24 cellular contexts compared by ENCODE assay signal in genomic region chr3:196215493-196215892, GRCh38. TPM values are rescaled to one million over a fixed set of nuclear protein-coding genes. Genes with fewer than 3 reads are reported as not detected.
A peak's percentile ranks its signal among the peaks of the same experiment; 100 is the strongest.
DNase-seq lines count a peak whose midpoint lies in the region; ATAC-seq, FAIRE-seq and TF ChIP-seq lines count a peak whose summit lies in the region.
"Had no signal": no experiment of that assay in that cellular context is flagged by ENCODE, and none has a peak within 500 bp of the region (broad histone marks: within the 10 kb centered on the region; RNA-seq: fewer than 3 reads in every experiment).

No MANE protein-coding gene starts in this region.

- H4K20me1 ChIP-seq in GM23338 (replicated peaks; ENCODE audit: insufficient read depth) (no peaks in the 10 kb centered on the region), K562 (replicated peaks; ENCODE audit: control insufficient read depth, insufficient read depth, low read length) (no peaks in the 10 kb centered on the region)

- H3K27ac Mint-ChIP-seq in GM23338 (no peak overlapping the region; the same call in 1 of the 2 replicates), neural crest cell (ENCODE audit: unreplicated experiment) (peak overlapping the region; percentile 20)
- H3K27ac Mint-ChIP-seq: CD4-positive, alpha-beta memory T cell had no signal

- POLR2A ChIA-PET in K562 (lab: Yijun Ruan, JAX), result interaction anchor here (0.6 to 1.0 kb wide), 3 partner anchors 10 to 313 kb away, joined by 3 to 5 read pairs (median 3); no protein-coding TSS in a partner anchor

- H3K9me1 ChIP-seq in K562 (ENCODE audit: control insufficient read depth, insufficient read depth, low read length), result no peaks in the 10 kb centered on the region

- in situ Hi-C loops in K562 (cut with MboI) (loop anchor here (25.0 kb wide), 1 partner anchor 503 kb away; the partner anchor contains the start of gene MUC20), gastrocnemius medialis (cut with MboI; ENCODE audit: low sequenced_read_pairs in 4 of 4) (no loop called here)

- H3K4me1 ChIP-seq in GM23338 (ENCODE audit: insufficient read depth) (peaks cover 9% of the 10 kb centered on the region; the same call in 1 of the 2 replicates), K562 (replicated peaks in 1 of 2; ENCODE audit: control insufficient read depth in 2 of 2, insufficient read depth in 2 of 2, low read length in 2 of 2) (peaks cover 2 to 42% of the 10 kb centered on the region in 2 experiments; a peak in 4 of 5 replicates), small intestine (ENCODE audit: control insufficient read depth in 2 of 2, insufficient read depth in 1 of 2, low read depth in 1 of 2, low read length in 1 of 2) (peaks cover 2 to 13% of the 10 kb centered on the region in 2 donors), gastrocnemius medialis (peaks cover 0 to 6% of the 10 kb centered on the region in 2 donors)

- no peak for TF ChIP-seq POLR2A in K562 (conservative IDR thresholded peaks at IDR 0.05)
- TF ChIP-seq POLR2A in gastrocnemius medialis (IDR thresholded peaks at IDR 0.05), result no peak

- no peaks in the 10 kb centered on the region for H3K9me2 ChIP-seq in GM23338 (ENCODE audit: insufficient read depth)

- CTCF ChIA-PET in K562 (lab: Yijun Ruan, JAX; ENCODE audit: low intra/inter-chr PET ratio), result no interaction called here

- intact Hi-C loops in K562 (cut with micrococcal nuclease) (no loop called here), gastrocnemius medialis (cut with DNase I; ENCODE audit: low total_unique reads) (no loop called here)

- peak overlapping the region; percentile 97; the same call in 1 of the 2 replicates for H2AFZ ChIP-seq in GM23338
- no peak overlapping the region for H2AFZ ChIP-seq in K562 (ENCODE audit: low read depth, low read length)

- no peak for TF ChIP-seq RAD21 in K562 (CRISPR knock-in tag; conservative IDR thresholded peaks at IDR 0.05 in 1 of 2, IDR thresholded peaks at IDR 0.05 in 1 of 2)

- H3K4me3 Mint-ChIP-seq in GM23338 (peak overlapping the region; percentile 75; the same call in 1 of the 3 replicates), neural crest cell (no peak overlapping the region)

- H3F3A ChIP-seq in GM23338 (replicated peaks; ENCODE audit: low read depth), result peaks cover 10% of the 10 kb centered on the region; the same call in 1 of the 2 replicates

- H3K79me2 ChIP-seq in GM23338 (replicated peaks; ENCODE audit: insufficient read depth), result no peaks in the 10 kb centered on the region
- H3K79me2 ChIP-seq in K562 (ENCODE audit: control insufficient read depth, insufficient read depth, low read length), result no peaks in the 10 kb centered on the region

- H3K4me1 Mint-ChIP-seq in GM23338 (peaks cover 31% of the 10 kb centered on the region), neural crest cell (peaks cover 39% of the 10 kb centered on the region)

- TF ChIP-seq CTCF in GM23338 (conservative IDR thresholded peaks at IDR 0.05; ENCODE audit: low read depth in 2 of 2) (no peak), K562 (IDR thresholded peaks at IDR 0.05 in 2 of 3, conservative IDR thresholded peaks at IDR 0.05 in 1 of 3; ENCODE audit: insufficient read depth in 2 of 3, low read depth in 1 of 3, low read length in 3 of 3) (no peak), neural crest cell (conservative IDR thresholded peaks at IDR 0.05) (no peak), gastrocnemius medialis (IDR thresholded peaks at IDR 0.05 in 4 of 5, conservative IDR thresholded peaks at IDR 0.05 in 1 of 5) (no peak)

- H3K27ac ChIP-seq in GM23338 (ENCODE audit: low read depth) (no peak overlapping the region), K562 (ENCODE audit: extremely low read depth, low read depth, low read length) (no peak overlapping the region), small intestine (ENCODE audit: low read depth in 1 of 2, low read length in 1 of 2) (peak overlapping the region; percentile 52 to 78), gastrocnemius medialis (no peak overlapping the region)
- H3K27ac ChIP-seq: KMS-11, SJSA1 had no signal

- no peaks in the 10 kb centered on the region for H3K27me3 ChIP-seq in GM23338 (ENCODE audit: insufficient read depth)
- H3K27me3 ChIP-seq in K562 (ENCODE audit: control insufficient read depth in 2 of 2, insufficient read depth in 2 of 2, low read length in 2 of 2), result no peaks in the 10 kb centered on the region
- H3K27me3 ChIP-seq in small intestine (ENCODE audit: control insufficient read depth in 2 of 2, insufficient read depth in 2 of 2, low read length in 2 of 2), result no peaks in the 10 kb centered on the region
- H3K27me3 ChIP-seq in gastrocnemius medialis, result no peaks in the 10 kb centered on the region
- H3K27me3 ChIP-seq: SJSA1 had no signal

- H3K9me3 Mint-ChIP-seq in GM23338, result no peaks in the 10 kb centered on the region; the same call in 2 of the 3 replicates
- H3K9me3 Mint-ChIP-seq in neural crest cell, result no peaks in the 10 kb centered on the region
- H3K9me3 Mint-ChIP-seq: CD4-positive, alpha-beta memory T cell had no signal

- TF ChIP-seq EP300 in K562 (IDR thresholded peaks at IDR 0.05; ENCODE audit: low read length), result no peak

- no peak for ATAC-seq in GM23338
- no peak for ATAC-seq in K562
- no peak for ATAC-seq in gastrocnemius medialis

- H3K27me3 Mint-ChIP-seq in GM23338 (ENCODE audit: insufficient read depth, low read depth, poor library complexity) (peaks cover 18% of the 10 kb centered on the region), neural crest cell (ENCODE audit: low read depth) (no peaks in the 10 kb centered on the region)
- H3K27me3 Mint-ChIP-seq: CD4-positive, alpha-beta memory T cell had no signal

- no peaks in the 10 kb centered on the region for H3K36me3 Mint-ChIP-seq in GM23338 (ENCODE audit: low read depth)
- no peaks in the 10 kb centered on the region for H3K36me3 Mint-ChIP-seq in neural crest cell (ENCODE audit: low read depth)
- H3K36me3 Mint-ChIP-seq: CD4-positive, alpha-beta memory T cell had no signal

- no peak for DNase-seq in GM23338 (ENCODE audit: low spot score)
- no peak for DNase-seq in K562 (ENCODE audit: extremely low read depth in 1 of 4, low spot score in 3 of 4)
- DNase-seq in neural crest cell (ENCODE audit: low read depth, low spot score), result no peak
- no peak for DNase-seq in small intestine
- no peak for DNase-seq in gastrocnemius medialis
- no peak for DNase-seq in GM19240 (ENCODE audit: insufficient read length, low spot score)
- DNase-seq in activated CD4-positive, alpha-beta T cell treated with anti-CD3 and anti-CD28 coated beads for 1 hour, result no peak
- DNase-seq in SKM-1 (lab: John Stamatoyannopoulos, UW; ENCODE audit: unreplicated experiment), result no peak
- DNase-seq: C1 segment of cervical spinal cord; CD4-positive, alpha-beta memory T cell; IMR-90; MM.1S; NCI-H2081; NCI-H226; NCI-H510A; NCI-H69 had no signal

- BruUV-seq in K562 (replicated peaks; lab: Mats Ljungman, UMichigan), result no TSS peak

- WGBS in K562 (ENCODE audit: insufficient coverage, low coverage, missing lambda C conversion rate), result 41% methylated on average over 8 of the region's 8 CpGs
- 67 to 81% (median 71%) methylated on average over 8 of the region's 8 CpGs for WGBS in small intestine, 3 donors

- H3K9me3 ChIP-seq in K562 (replicated peaks; ENCODE audit: control insufficient read depth, insufficient read depth, low read depth, low read length) (no peaks in the 10 kb centered on the region), small intestine (ENCODE audit: control insufficient read depth, low read depth) (no peaks in the 10 kb centered on the region), gastrocnemius medialis (no peaks in the 10 kb centered on the region)
- H3K9me3 ChIP-seq: Caco-2, SJSA1 had no signal

- H3K4me3 ChIP-seq in GM23338 (no peak overlapping the region), K562 (no peak overlapping the region), small intestine (ENCODE audit: low read depth in 1 of 2, low read length in 2 of 2) (no peak overlapping the region), gastrocnemius medialis (no peak overlapping the region)
- H3K4me3 ChIP-seq: SJSA1 had no signal

- H3K36me3 ChIP-seq in GM23338 (ENCODE audit: insufficient read depth) (no peaks in the 10 kb centered on the region; the same call in 1 of the 2 replicates), K562 (ENCODE audit: control insufficient read depth, insufficient read depth, low read length) (no peaks in the 10 kb centered on the region), small intestine (ENCODE audit: control insufficient read depth in 2 of 2, insufficient read depth in 2 of 2, low read length in 2 of 2) (no peaks in the 10 kb centered on the region), gastrocnemius medialis (no peaks in the 10 kb centered on the region)
- H3K36me3 ChIP-seq: SJSA1 had no signal

- H3K4me2 ChIP-seq in GM23338, result peak overlapping the region; percentile 69
- H3K4me2 ChIP-seq in K562 (ENCODE audit: insufficient read depth, low read length), result no peak overlapping the region
- H3K4me2 ChIP-seq: KMS-11 had no signal

- no peak overlapping the region for H3K9ac ChIP-seq in K562 (ENCODE audit: insufficient read depth in 1 of 2, low read depth in 2 of 2, low read length in 2 of 2)
- H3K9ac ChIP-seq: KMS-11 had no signal

- FAIRE-seq in K562 (lab: Jason Lieb, UNC) (no peak), small intestine (lab: Jason Lieb, UNC) (no peak)
- FAIRE-seq: G401.6, RCC 7860 had no signal

RNA-seq across cellular contexts. Expression of gene SLC51A, which starts 0.8 kb away (rescaled TPM):
- total RNA-seq in GM23338 (2014; rRNA removed; shearing (Covaris generic)), result 4.0 and 4.5 TPM in 2 replicates
- polyA plus RNA-seq in GM23338 (2016; fragmentation: Nextera tagmentation; extraction: Ambion mirVana), result 6.7 and 7.1 TPM in 2 replicates
- total RNA-seq in K562 (2011; cell fraction: chromatin; rRNA removed; ENCODE audit: low replicate concordance), result 0.62 TPM in 1 of 2 replicates, not detected in the other
- total RNA-seq in K562 (2011; cell fraction: nucleolus; rRNA removed), result not detected in 2 replicates
- not detected in 2 replicates for total RNA-seq in K562 (2011; cell fraction: nucleoplasm; rRNA removed)
- total RNA-seq in K562 (2014; rRNA removed), result not detected in 2 replicates
- not detected in 2 replicates for total RNA-seq in K562 (2014; rRNA removed; fragmentation: Illumina TruSeq; extraction: Trizol)
- total RNA-seq in K562 (2015; rRNA removed; fragmentation: Illumina TruSeq; extraction: Trizol), result not detected in 2 replicates
- total RNA-seq in K562 (2021), result not detected in 2 replicates
- not detected in 2 replicates for polyA plus RNA-seq in K562 (2011; rRNA removed)
- not detected in 2 replicates for polyA plus RNA-seq in K562 (2011; cell fraction: cytosol; rRNA removed)
- not detected in 2 replicates for polyA plus RNA-seq in K562 (2011; cell fraction: nucleus; rRNA removed)
- polyA plus RNA-seq in K562 (2012), result 1.1 and 1.4 TPM in 2 replicates
- not detected in 2 replicates for polyA plus RNA-seq in K562 (2014; fragmentation: Illumina TruSeq; extraction: Trizol)
- polyA plus RNA-seq in K562 (2014; fragmentation: Nextera tagmentation; extraction: Ambion mirVana), result under 1 TPM; 0.35 to 0.38 TPM
- not detected in 2 replicates for polyA plus RNA-seq in K562 (2014; rRNA removed)
- polyA minus RNA-seq in K562 (2011; rRNA and poly(A)+ RNA removed), result not detected in 2 replicates
- polyA minus RNA-seq in K562 (2011; cell fraction: cytosol; rRNA and poly(A)+ RNA removed), result not detected in 2 replicates
- not detected in 2 replicates for polyA minus RNA-seq in K562 (2011; cell fraction: nucleus; rRNA and poly(A)+ RNA removed)
- not detected in 2 replicates for total RNA-seq in neural crest cell
- 100 to 1,000 TPM in 2 of 3 donors, 10 to 100 TPM in 1; 25.0 to 143 (median 117) TPM for polyA plus RNA-seq in small intestine
- 1 to 10 TPM in 1 of 4 donors, under 1 TPM in 1, not detected in 2; 0.39 to 1.4 TPM for total RNA-seq in gastrocnemius medialis
- total RNA-seq: A172; Caco-2; CD4-positive, alpha-beta memory T cell; H4; IMR-90; OCI-LY7; SJSA1 had no signal
- polyA plus RNA-seq: IMR-90 had no signal

RNA-seq across cellular contexts. Expression of gene ZDHHC19, which starts 4.3 kb away (rescaled TPM):
- total RNA-seq in GM23338 (2014; rRNA removed; shearing (Covaris generic)), result 1.3 TPM in 1 of 2 replicates, not detected in the other
- 15.4 and 15.7 TPM in 2 replicates for polyA plus RNA-seq in GM23338 (2016; fragmentation: Nextera tagmentation; extraction: Ambion mirVana)
- 2.7 and 8.2 TPM in 2 replicates for total RNA-seq in K562 (2011; cell fraction: chromatin; rRNA removed; ENCODE audit: low replicate concordance)
- total RNA-seq in K562 (2011; cell fraction: nucleolus; rRNA removed), result 2.1 and 2.3 TPM in 2 replicates
- total RNA-seq in K562 (2011; cell fraction: nucleoplasm; rRNA removed), result 3.0 and 4.6 TPM in 2 replicates
- total RNA-seq in K562 (2014; rRNA removed), result 3.4 and 3.5 TPM in 2 replicates
- total RNA-seq in K562 (2014; rRNA removed; fragmentation: Illumina TruSeq; extraction: Trizol), result 0.67 and 0.98 TPM in 2 replicates
- total RNA-seq in K562 (2015; rRNA removed; fragmentation: Illumina TruSeq; extraction: Trizol), result 0.94 and 1.7 TPM in 2 replicates
- total RNA-seq in K562 (2021), result 5.5 and 6.1 TPM in 2 replicates
- polyA plus RNA-seq in K562 (2011; rRNA removed), result 0.78 and 1.2 TPM in 2 replicates
- 0.77 and 3.4 TPM in 2 replicates for polyA plus RNA-seq in K562 (2011; cell fraction: cytosol; rRNA removed)
- polyA plus RNA-seq in K562 (2011; cell fraction: nucleus; rRNA removed), result 2.9 and 3.2 TPM in 2 replicates
- polyA plus RNA-seq in K562 (2012), result 3.2 and 5.2 TPM in 2 replicates
- polyA plus RNA-seq in K562 (2014; fragmentation: Illumina TruSeq; extraction: Trizol), result 0.40 and 3.5 TPM in 2 replicates
- polyA plus RNA-seq in K562 (2014; fragmentation: Nextera tagmentation; extraction: Ambion mirVana), result 1 to 10 TPM; 2.0 to 2.7 TPM
- 1.1 and 5.5 TPM in 2 replicates for polyA plus RNA-seq in K562 (2014; rRNA removed)
- polyA minus RNA-seq in K562 (2011; rRNA and poly(A)+ RNA removed), result 3.3 TPM in 1 of 2 replicates, not detected in the other
- 1.6 TPM in 1 of 2 replicates, not detected in the other for polyA minus RNA-seq in K562 (2011; cell fraction: cytosol; rRNA and poly(A)+ RNA removed)
- polyA minus RNA-seq in K562 (2011; cell fraction: nucleus; rRNA and poly(A)+ RNA removed), result 1.1 TPM in 1 of 2 replicates, not detected in the other
- not detected in 2 replicates for total RNA-seq in neural crest cell
- polyA plus RNA-seq in small intestine, result under 1 TPM in 1 of 3 donors, not detected in 2; 0.22 TPM
- not detected for total RNA-seq in gastrocnemius medialis
- total RNA-seq: A172; Caco-2; CD4-positive, alpha-beta memory T cell; H4; IMR-90; OCI-LY7; SJSA1 had no signal
- polyA plus RNA-seq: CD4-positive, alpha-beta memory T cell had no signal

Comparison
In these comparisons a context has a peak if more than half of its experiments do, and no peak if none do; other contexts are left out.
1. H3K27ac ChIP-seq: peak in small intestine (2 of 2); none in GM23338 (single experiment), K562 (single experiment) and gastrocnemius medialis (0 of 4).